ENCODE assay signal across 7 cellular contexts in genomic region chr11:57778318-57779037, GRCh38. TPM values are rescaled to one million over a fixed set of nuclear protein-coding genes. Genes with fewer than 3 reads are reported as not detected.
DNase-seq lines count a peak whose midpoint lies in the region; ATAC-seq, FAIRE-seq and TF ChIP-seq lines count a peak whose summit lies in the region.

No MANE protein-coding gene starts in this region.

- intact Hi-C loops in vagina (cut with DNase I), result no loop called here

- peak overlapping the region; percentile 88 for H3K27ac ChIP-seq in vagina

- TF ChIP-seq POLR2A in vagina (IDR thresholded peaks at IDR 0.05), result no peak

- ATAC-seq in HG03439 (IDR thresholded peaks at IDR 0.05; ENCODE audit: unreplicated experiment) (no peak), GM21367 (IDR thresholded peaks at IDR 0.05; ENCODE audit: unreplicated experiment) (no peak)

- peaks cover 97% of the 10 kb centered on the region for H3K4me1 ChIP-seq in vagina

- H3K4me3 ChIP-seq in epithelial cell of proximal tubule (ENCODE audit: low read depth, low read length) (peak overlapping the region; percentile 5), vagina (peak overlapping the region; percentile 11 to 21)

- H3K9me3 ChIP-seq in vagina, result no peaks in the 10 kb centered on the region

- FAIRE-seq in RCC 7860 (lab: Jason Lieb, UNC), result peak; percentile 78

- DNase-seq in HCEC 1CT (peak; percentile 93), RCC 7860 (ENCODE audit: low spot score) (peak; percentile 92), epithelial cell of proximal tubule (ENCODE audit: low read depth) (peak; percentile 90), mucosa of gallbladder (ENCODE audit: low spot score) (peak; percentile 95), vagina (ENCODE audit: extremely low spot score in 2 of 2) (peak in 1 of 2 donors; percentile 90)

- TF ChIP-seq CTCF in epithelial cell of proximal tubule (conservative IDR thresholded peaks at IDR 0.05; ENCODE audit: low read depth, low read length) (no peak), vagina (IDR thresholded peaks at IDR 0.05) (no peak)

- no peaks in the 10 kb centered on the region for H3K36me3 ChIP-seq in vagina

- no peaks in the 10 kb centered on the region for H3K27me3 ChIP-seq in vagina

RNA-seq across cellular contexts. Expression of gene CTNND1, which starts 16.9 kb away (rescaled TPM):
- total RNA-seq in epithelial cell of proximal tubule (83.6 and 112 TPM in 2 replicates), mucosa of gallbladder (238 TPM), vagina (179 TPM)

RNA-seq across cellular contexts. Expression of gene BTBD18, which starts 26.9 kb away (rescaled TPM):
- not detected in 2 replicates for total RNA-seq in epithelial cell of proximal tubule
- not detected for total RNA-seq in mucosa of gallbladder
- not detected for total RNA-seq in vagina

RNA-seq across cellular contexts. Expression of gene SELENOH, which starts 37.2 kb away (rescaled TPM):
- total RNA-seq in epithelial cell of proximal tubule (279 and 298 TPM in 2 replicates), mucosa of gallbladder (120 TPM), vagina (120 TPM)
